ENCODE assay signal across 20 cellular contexts in the genomic region with DNA sequence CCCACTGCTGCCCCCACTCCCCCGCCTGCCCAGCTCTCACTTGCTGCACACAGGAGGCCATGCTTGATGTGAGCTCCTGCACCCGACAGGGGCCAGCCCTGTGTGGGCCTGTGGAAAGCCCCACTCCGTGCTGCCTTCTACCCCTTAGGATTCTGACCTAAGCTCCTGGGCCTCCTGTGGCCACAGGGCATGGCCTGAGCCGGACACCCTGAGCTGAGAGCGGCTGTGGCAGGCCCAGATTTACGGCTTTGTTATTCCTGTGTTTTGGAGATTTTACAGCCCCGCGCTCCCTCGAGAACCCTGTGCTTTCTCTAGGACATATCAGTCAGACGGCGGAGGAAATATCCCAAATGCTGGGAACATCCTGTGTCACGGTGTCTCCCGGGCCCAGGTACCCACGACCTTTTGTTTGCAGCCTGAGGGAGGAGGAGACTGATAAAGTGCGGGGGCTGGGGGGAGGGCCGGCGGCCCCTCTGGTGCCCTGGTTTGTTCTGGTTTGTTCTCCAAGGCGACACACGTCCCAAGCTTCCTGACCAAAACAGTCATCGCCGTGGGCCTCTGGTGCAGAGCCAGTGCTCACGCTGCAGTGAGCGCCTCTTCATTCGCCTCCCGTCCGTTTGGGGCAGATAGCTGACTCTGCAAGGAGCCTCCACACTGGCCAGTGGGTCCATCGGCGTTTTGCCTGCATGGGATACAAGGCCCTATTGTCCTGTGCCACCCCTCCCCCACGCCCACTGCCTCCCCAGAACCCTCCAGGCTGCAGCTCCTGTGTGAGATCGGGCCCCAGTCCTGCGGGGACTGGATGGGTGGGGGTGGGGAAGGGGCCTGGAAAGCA.
A peak's percentile ranks its signal among the peaks of the same experiment; 100 is the strongest.
DNase-seq lines count a peak whose midpoint lies in the region; ATAC-seq and TF ChIP-seq lines count a peak whose summit lies in the region.
"Had no signal": no experiment of that assay in that cellular context is flagged by ENCODE, and none has a peak within 500 bp of the region (broad histone marks: within the 10 kb centered on the region; RNA-seq: fewer than 3 reads in every experiment).

No MANE protein-coding gene starts in this region.

- peak overlapping the region; percentile 94 for H3K27ac ChIP-seq in RWPE2 (ENCODE audit: poor library complexity, severe bottlenecking)
- H3K27ac ChIP-seq in lower lobe of right lung = no peak overlapping the region
- H3K27ac ChIP-seq: esophagus squamous epithelium, gastroesophageal sphincter, testis had no signal

- peaks cover 28% of the 10 kb centered on the region for H3K4me1 ChIP-seq in RWPE2 (ENCODE audit: insufficient read depth, poor library complexity, severe bottlenecking)
- no peaks in the 10 kb centered on the region for H3K4me1 ChIP-seq in lower lobe of right lung
- H3K4me1 ChIP-seq: esophagus squamous epithelium, gastroesophageal sphincter had no signal

- H3K4me3 Mint-ChIP-seq in nephron progenitor cell = peak overlapping the region; percentile 36
- no peak overlapping the region for H3K4me3 Mint-ChIP-seq in type B pancreatic cell
- no peak overlapping the region for H3K4me3 Mint-ChIP-seq in activated T-cell treated with anti-CD3 and anti-CD28 coated beads, Interleukin-2, amount 50 U/mL, for 72 hours
- H3K4me3 Mint-ChIP-seq: activated CD4-positive, alpha-beta T cell treated with anti-CD3 and anti-CD28 coated beads, Interleukin-2, amount 10 ng/mL, durations not matched to agents 24 days and 14 days; activated naive CD8-positive, alpha-beta T cell treated with anti-CD3 and anti-CD28 coated beads for 36 hours; B cell; HFFc6; naive thymus-derived CD8-positive, alpha-beta T cell; T-helper 1 cell treated with Interleukin-12 subunit alpha and Interleukin-12 subunit beta and Interleukin-4 antibody, amounts not matched to agents 30 μg/mL and 1 μg/mL, for 36 hours had no signal

- DNase-seq in RWPE2 (ENCODE audit: low spot score) (no peak), fibroblast of villous mesenchyme (ENCODE audit: low read depth) (peak; percentile 30), nephron progenitor cell (peak; percentile 65), type B pancreatic cell (ENCODE audit: extremely low spot score, unreplicated experiment) (peak; percentile 70), lower lobe of right lung (no peak)
- DNase-seq in activated T-cell treated with anti-CD3 and anti-CD28 coated beads, Interleukin-2, amount 50 U/mL, for 72 hours = no peak
- DNase-seq: activated CD4-positive, alpha-beta T cell treated with anti-CD3 and anti-CD28 coated beads, Interleukin-2, amount 10 ng/mL, durations not matched to agents 24 days and 14 days; activated naive CD8-positive, alpha-beta T cell treated with anti-CD3 and anti-CD28 coated beads for 36 hours; effector memory CD4-positive, alpha-beta T cell; esophagus squamous epithelium; HFFc6; naive thymus-derived CD8-positive, alpha-beta T cell; NCI-H1092 treated with DMSO at 0.1 percent for 48 hours; NCI-H2081; stimulated activated naive CD4-positive, alpha-beta T cell; testis had no signal

- H3K27ac Mint-ChIP-seq in nephron progenitor cell = peak overlapping the region; percentile 94
- H3K27ac Mint-ChIP-seq in type B pancreatic cell = no peak overlapping the region
- no peak overlapping the region for H3K27ac Mint-ChIP-seq in activated T-cell treated with anti-CD3 and anti-CD28 coated beads, Interleukin-2, amount 50 U/mL, for 72 hours
- H3K27ac Mint-ChIP-seq: activated CD4-positive, alpha-beta T cell treated with anti-CD3 and anti-CD28 coated beads, Interleukin-2, amount 10 ng/mL, durations not matched to agents 24 days and 14 days; activated naive CD8-positive, alpha-beta T cell treated with anti-CD3 and anti-CD28 coated beads for 36 hours; B cell; HFFc6; naive thymus-derived CD8-positive, alpha-beta T cell; T-helper 1 cell treated with Interleukin-12 subunit alpha and Interleukin-12 subunit beta and Interleukin-4 antibody, amounts not matched to agents 30 μg/mL and 1 μg/mL, for 36 hours had no signal

- H3K4me3 ChIP-seq in RWPE2 (ENCODE audit: severe bottlenecking) (no peak overlapping the region), fibroblast of villous mesenchyme (ENCODE audit: low read depth, low read length) (no peak overlapping the region), lower lobe of right lung (no peak overlapping the region)
- H3K4me3 ChIP-seq: esophagus squamous epithelium, gastroesophageal sphincter, testis had no signal

- no peaks in the 10 kb centered on the region for H3K27me3 Mint-ChIP-seq in nephron progenitor cell (ENCODE audit: low read depth, poor library complexity)
- H3K27me3 Mint-ChIP-seq in type B pancreatic cell = peaks cover 19% of the 10 kb centered on the region
- peaks cover 5% of the 10 kb centered on the region for H3K27me3 Mint-ChIP-seq in activated T-cell treated with anti-CD3 and anti-CD28 coated beads, Interleukin-2, amount 50 U/mL, for 72 hours (ENCODE audit: low read depth)
- H3K27me3 Mint-ChIP-seq: activated CD4-positive, alpha-beta T cell treated with anti-CD3 and anti-CD28 coated beads, Interleukin-2, amount 10 ng/mL, durations not matched to agents 24 days and 14 days had no signal

- H3K9me3 ChIP-seq in RWPE2 (ENCODE audit: severe bottlenecking) (no peaks in the 10 kb centered on the region), lower lobe of right lung (no peaks in the 10 kb centered on the region)
- H3K9me3 ChIP-seq: esophagus squamous epithelium, gastroesophageal sphincter, testis had no signal

- TF ChIP-seq CTCF in RWPE2 (IDR thresholded peaks at IDR 0.05; ENCODE audit: poor library complexity, severe bottlenecking) (no peak), fibroblast of villous mesenchyme (IDR thresholded peaks at IDR 0.05; ENCODE audit: insufficient read depth, low read depth, low read length) (no peak), nephron progenitor cell (IDR thresholded peaks at IDR 0.05) (no peak), type B pancreatic cell (conservative IDR thresholded peaks at IDR 0.05) (no peak), lower lobe of right lung (IDR thresholded peaks at IDR 0.05) (no peak)

- no peaks in the 10 kb centered on the region for H3K36me3 Mint-ChIP-seq in nephron progenitor cell (ENCODE audit: low read depth)
- H3K36me3 Mint-ChIP-seq in type B pancreatic cell = no peaks in the 10 kb centered on the region
- H3K36me3 Mint-ChIP-seq in activated T-cell treated with anti-CD3 and anti-CD28 coated beads, Interleukin-2, amount 50 U/mL, for 72 hours (ENCODE audit: insufficient read depth in 2 of 2) = no peaks in the 10 kb centered on the region
- H3K36me3 Mint-ChIP-seq: activated naive CD8-positive, alpha-beta T cell treated with anti-CD3 and anti-CD28 coated beads for 36 hours; naive thymus-derived CD8-positive, alpha-beta T cell had no signal

- H3K36me3 ChIP-seq in RWPE2 (ENCODE audit: low read depth) (no peaks in the 10 kb centered on the region), lower lobe of right lung (no peaks in the 10 kb centered on the region)
- H3K36me3 ChIP-seq: esophagus squamous epithelium, gastroesophageal sphincter had no signal

- peaks cover 65% of the 10 kb centered on the region for H3K4me1 Mint-ChIP-seq in nephron progenitor cell
- H3K4me1 Mint-ChIP-seq in type B pancreatic cell (ENCODE audit: unreplicated experiment) = peaks cover 12% of the 10 kb centered on the region
- peaks cover 5% of the 10 kb centered on the region for H3K4me1 Mint-ChIP-seq in activated T-cell treated with anti-CD3 and anti-CD28 coated beads, Interleukin-2, amount 50 U/mL, for 72 hours (ENCODE audit: low read depth)

- H3K27me3 ChIP-seq in RWPE2 (ENCODE audit: insufficient read depth, poor library complexity, severe bottlenecking) (no peaks in the 10 kb centered on the region), lower lobe of right lung (ENCODE audit: low read depth) (peaks cover 29% of the 10 kb centered on the region)
- H3K27me3 ChIP-seq: testis had no signal

- intact Hi-C loops in lower lobe of right lung (cut with DNase I) = no loop called here

- H3K9me3 Mint-ChIP-seq in nephron progenitor cell (peaks cover 14% of the 10 kb centered on the region), type B pancreatic cell (peaks cover 13% of the 10 kb centered on the region)
- H3K9me3 Mint-ChIP-seq in activated T-cell treated with anti-CD3 and anti-CD28 coated beads, Interleukin-2, amount 50 U/mL, for 72 hours = no peaks in the 10 kb centered on the region
- H3K9me3 Mint-ChIP-seq: activated naive CD8-positive, alpha-beta T cell treated with anti-CD3 and anti-CD28 coated beads for 36 hours; HFFc6; T-helper 1 cell treated with Interleukin-12 subunit alpha and Interleukin-12 subunit beta and Interleukin-4 antibody, amounts not matched to agents 30 μg/mL and 1 μg/mL, for 36 hours had no signal

- ATAC-seq in RWPE2 (ENCODE audit: low read depth) (no peak), GM18502 (IDR thresholded peaks at IDR 0.05; ENCODE audit: poor library complexity, unreplicated experiment) (no peak), lower lobe of right lung (no peak)
- ATAC-seq in activated T-cell treated with anti-CD3 and anti-CD28 coated beads, Interleukin-2, amount 50 U/mL, for 72 hours (replicated peaks in 1 of 2) = no peak
- ATAC-seq: gastroesophageal sphincter; naive thymus-derived CD8-positive, alpha-beta T cell had no signal

Comparison
In these comparisons a context has a peak if more than half of its experiments do, and no peak if none do; other contexts are left out.
1. DNase-seq: peak in fibroblast of villous mesenchyme (single experiment), nephron progenitor cell (single experiment) and type B pancreatic cell (single experiment); none in RWPE2 (single experiment), activated T-cell treated with anti-CD3 and anti-CD28 coated beads, Interleukin-2, amount 50 U/mL, for 72 hours (0 of 2) and lower lobe of right lung (single experiment).